Comparison of ENCODE assay signal across 8 cellular contexts in genomic region chr2:47904903-47905453, GRCh38. TPM values are rescaled to one million over a fixed set of nuclear protein-coding genes. Genes with fewer than 3 reads are reported as not detected.
A peak's percentile ranks its signal among the peaks of the same experiment; 100 is the strongest.
DNase-seq lines count a peak whose midpoint lies in the region; ATAC-seq and TF ChIP-seq lines count a peak whose summit lies in the region.

No MANE protein-coding gene starts in this region.

- H3K27me3 Mint-ChIP-seq in activated CD8-positive, alpha-beta memory T cell treated with anti-CD3 and anti-CD28 coated beads, Interleukin-2, amount 10 ng/mL, durations not matched to agents 7 days and 5 days, result no peaks in the 10 kb centered on the region
- no peaks in the 10 kb centered on the region for H3K27me3 Mint-ChIP-seq in natural killer cell (ENCODE audit: low read depth in 2 of 2)

- H3K36me3 ChIP-seq in esophagus squamous epithelium, result no peaks in the 10 kb centered on the region
- H3K36me3 ChIP-seq in aorta (ENCODE audit: control insufficient read depth in 1 of 2, insufficient read depth in 2 of 2, low read length in 1 of 2), result no peaks in the 10 kb centered on the region

- TF ChIP-seq POLR2A in esophagus squamous epithelium (IDR thresholded peaks at IDR 0.05), result no peak

- peak overlapping the region; percentile 99 for H3K4me3 Mint-ChIP-seq in activated CD8-positive, alpha-beta memory T cell treated with anti-CD3 and anti-CD28 coated beads, Interleukin-2, amount 10 ng/mL, durations not matched to agents 7 days and 5 days
- peak overlapping the region; percentile 92 for H3K4me3 Mint-ChIP-seq in natural killer cell

- ATAC-seq in activated CD8-positive, alpha-beta memory T cell treated with anti-CD3 and anti-CD28 coated beads, Interleukin-2, amount 10 ng/mL, durations not matched to agents 7 days and 5 days, result peak; percentile 9
- peak; percentile 0 to 4 (median 1) for ATAC-seq in natural killer cell
- peak; percentile 0 for ATAC-seq in aorta (ENCODE audit: low FRiP score)

- intact Hi-C loops in esophagus squamous epithelium (cut with DNase I) (loop anchor here (10.0 kb wide), 1 partner anchor 120 kb away; the partner anchor contains the start of gene MSH6), natural killer cell (cut with micrococcal nuclease) (loop anchor here (5.0 kb wide), 2 partner anchors 48 to 517 kb away; no protein-coding TSS in a partner anchor), aorta (cut with DNase I) (loop anchor here (5.0 to 10.0 kb wide), 5 partner anchors 50 to 520 kb away; partner anchors contain the start of gene MSH6 (in 2 of the 2))

- H3K4me1 ChIP-seq in esophagus squamous epithelium, result peaks cover 0 to 50% (median 8%) of the 10 kb centered on the region in 3 donors
- H3K4me1 ChIP-seq in aorta (ENCODE audit: control insufficient read depth in 1 of 2, insufficient read depth in 2 of 2, low read length in 2 of 2), result no peaks in the 10 kb centered on the region

- DNase-seq in activated effector memory CD4-positive, alpha-beta T cell treated with anti-CD3 and anti-CD28 coated beads, Interleukin-2, amount 50 U/mL, for 16 hours, result peak; percentile 82
- no peak for DNase-seq in activated effector memory CD4-positive, alpha-beta T cell treated with Interleukin-2 at 50 U/mL for 16 hours
- DNase-seq in HuH-7 (ENCODE audit: low spot score) (peak; percentile 8), esophagus squamous epithelium (lab: John Stamatoyannopoulos, UW) (no peak), natural killer cell (peak; percentile 44), aorta (peak; percentile 56 to 83), DMS153 (lab: John Stamatoyannopoulos, UW) (no peak)
- DNase-seq in activated CD8-positive, alpha-beta memory T cell treated with anti-CD3 and anti-CD28 coated beads, Interleukin-2, amount 10 ng/mL, durations not matched to agents 7 days and 5 days, result peak; percentile 66

- no peaks in the 10 kb centered on the region for H3K9me3 ChIP-seq in esophagus squamous epithelium
- no peaks in the 10 kb centered on the region for H3K9me3 ChIP-seq in aorta (ENCODE audit: control insufficient read depth, low read length)

- CTCF ChIA-PET in activated CD8-positive, alpha-beta memory T cell treated with anti-CD3 and anti-CD28 coated beads, Interleukin-2, amount 10 ng/mL, durations not matched to agents 7 days and 5 days (lab: Charles Lee), result no interaction called here

- H3K27ac Mint-ChIP-seq in activated CD8-positive, alpha-beta memory T cell treated with anti-CD3 and anti-CD28 coated beads, Interleukin-2, amount 10 ng/mL, durations not matched to agents 7 days and 5 days, result peak overlapping the region; percentile 96
- H3K27ac Mint-ChIP-seq in natural killer cell, result peak overlapping the region; percentile 93 to 98

- no peaks in the 10 kb centered on the region for H3K27me3 ChIP-seq in esophagus squamous epithelium
- H3K27me3 ChIP-seq in aorta (ENCODE audit: control insufficient read depth in 1 of 2, insufficient read depth in 2 of 2, low read length in 1 of 2), result no peaks in the 10 kb centered on the region

- H3K4me3 ChIP-seq in esophagus squamous epithelium, result peak overlapping the region; percentile 96 to 99 (median 98)
- peak overlapping the region; percentile 98 to 99 for H3K4me3 ChIP-seq in aorta (ENCODE audit: low read length in 2 of 2)

- no peaks in the 10 kb centered on the region for H3K9me3 Mint-ChIP-seq in activated CD8-positive, alpha-beta memory T cell treated with anti-CD3 and anti-CD28 coated beads, Interleukin-2, amount 10 ng/mL, durations not matched to agents 7 days and 5 days (ENCODE audit: low read depth)
- H3K9me3 Mint-ChIP-seq in natural killer cell, result no peaks in the 10 kb centered on the region

- peak overlapping the region; percentile 99 to 100 (median 100) for H3K27ac ChIP-seq in esophagus squamous epithelium
- H3K27ac ChIP-seq in aorta (ENCODE audit: low read depth in 1 of 2, low read length in 2 of 2), result peak overlapping the region; percentile 93 to 99

- WGBS in esophagus squamous epithelium, 2 donors, result 0% methylated on average over 11 to 12 of the region's 45 CpGs
- WGBS in aorta, 2 donors, result 1% methylated on average over 24 to 45 of the region's 45 CpGs

- H3K4me1 Mint-ChIP-seq in activated CD8-positive, alpha-beta memory T cell treated with anti-CD3 and anti-CD28 coated beads, Interleukin-2, amount 10 ng/mL, durations not matched to agents 7 days and 5 days, result peaks cover 39% of the 10 kb centered on the region
- peaks cover 45 to 48% of the 10 kb centered on the region in 2 donors for H3K4me1 Mint-ChIP-seq in natural killer cell

- no peak for TF ChIP-seq CTCF in esophagus squamous epithelium (IDR thresholded peaks at IDR 0.05)
- TF ChIP-seq CTCF in natural killer cell (IDR thresholded peaks at IDR 0.05), result no peak

- H3K36me3 Mint-ChIP-seq in activated CD8-positive, alpha-beta memory T cell treated with anti-CD3 and anti-CD28 coated beads, Interleukin-2, amount 10 ng/mL, durations not matched to agents 7 days and 5 days, result peaks cover 5% of the 10 kb centered on the region
- no peaks in the 10 kb centered on the region for H3K36me3 Mint-ChIP-seq in natural killer cell

RNA-seq across cellular contexts. Expression of gene FBXO11, which starts 1.3 kb away (rescaled TPM):
- 10 to 100 TPM; 49.8 to 52.7 TPM for total RNA-seq in activated CD8-positive, alpha-beta memory T cell treated with anti-CD3 and anti-CD28 coated beads, Interleukin-2, amount 10 ng/mL, durations not matched to agents 7 days and 5 days
- total RNA-seq in esophagus squamous epithelium, result 10 to 100 TPM; 21.0 to 50.2 (median 34.7) TPM
- 100 to 1,000 TPM; 104 to 110 (median 105) TPM for total RNA-seq in natural killer cell
- total RNA-seq in aorta, result 10 to 100 TPM; 64.8 to 80.4 TPM
- polyA plus RNA-seq in aorta, result 10 to 100 TPM; 17.5 to 38.1 TPM

Comparison
In these comparisons a context has a peak if more than half of its experiments do, and no peak if none do; other contexts are left out.
1. DNase-seq: peak in activated effector memory CD4-positive, alpha-beta T cell treated with anti-CD3 and anti-CD28 coated beads, Interleukin-2, amount 50 U/mL, for 16 hours (single experiment), HuH-7 (single experiment), activated CD8-positive, alpha-beta memory T cell treated with anti-CD3 and anti-CD28 coated beads, Interleukin-2, amount 10 ng/mL, durations not matched to agents 7 days and 5 days (single experiment), natural killer cell (single experiment) and aorta (2 of 2); none in activated effector memory CD4-positive, alpha-beta T cell treated with Interleukin-2 at 50 U/mL for 16 hours (single experiment), esophagus squamous epithelium (single experiment) and DMS153 (single experiment).
2. Peak in every context shown above with its lines, with median percentiles within 50 percentile points of each other: ATAC-seq.